ENCODE assay signal across 8 cellular contexts in the genomic region with DNA sequence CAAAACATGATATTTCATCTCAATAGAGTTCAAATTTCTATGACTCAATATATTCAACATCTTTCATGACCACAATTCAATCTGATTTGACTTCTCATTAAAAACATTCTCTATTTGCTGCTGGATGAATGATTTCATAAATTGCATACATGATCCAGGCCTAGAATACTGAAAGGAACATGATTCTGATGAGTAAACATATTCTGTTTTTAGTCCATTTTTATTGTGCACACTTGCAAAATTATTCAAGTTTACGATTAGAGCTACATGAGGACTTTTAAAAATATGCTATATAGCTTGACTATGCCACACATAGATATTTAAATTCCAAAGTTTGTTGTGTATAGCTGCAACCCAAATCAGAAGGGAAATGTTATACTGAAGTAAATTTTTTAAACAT.
"Had no signal": no experiment of that assay in that cellular context is flagged by ENCODE, and none has a peak within 500 bp of the region (broad histone marks: within the 10 kb centered on the region; RNA-seq: fewer than 3 reads in every experiment).

No MANE protein-coding gene starts in this region.

- FAIRE-seq: G401.6, GM12878, GM12891, GM12892, GM18507, GM19239 had no signal

- DNase-seq: GDM1, GF-D8 had no signal

- ATAC-seq: GM12878 had no signal

- H3K4me3 ChIP-seq: GM12878 had no signal
